Comparison of ENCODE assay signal across 16 cellular contexts in the genomic region with DNA sequence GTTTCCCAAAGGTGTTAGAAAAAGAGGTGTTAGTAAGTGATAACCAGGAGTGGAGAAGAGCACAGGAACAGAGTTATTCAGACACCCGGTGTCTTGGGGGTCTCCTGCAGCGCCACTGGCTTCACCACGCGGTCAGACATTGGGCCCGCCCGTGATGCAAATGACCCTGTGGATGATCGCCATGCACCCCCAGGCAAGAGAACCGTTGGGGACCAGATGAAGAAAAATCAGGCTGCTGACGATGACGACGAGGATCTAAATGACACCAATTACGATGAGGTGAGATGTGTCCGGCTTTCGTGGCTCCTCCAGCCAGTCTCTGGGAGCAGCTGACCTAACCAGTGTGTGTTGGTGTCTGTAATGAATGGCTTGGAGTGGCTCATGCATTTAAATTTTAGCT. TPM values are rescaled to one million over a fixed set of nuclear protein-coding genes. Genes with fewer than 3 reads are reported as not detected.
A peak's percentile ranks its signal among the peaks of the same experiment; 100 is the strongest.
DNase-seq lines count a peak whose midpoint lies in the region; ATAC-seq and TF ChIP-seq lines count a peak whose summit lies in the region.
"Had no signal": no experiment of that assay in that cellular context is flagged by ENCODE, and none has a peak within 500 bp of the region (broad histone marks: within the 10 kb centered on the region; RNA-seq: fewer than 3 reads in every experiment).

No MANE protein-coding gene starts in this region.

- no peak for ATAC-seq in activated CD4-positive, alpha-beta T cell treated with anti-CD3 and anti-CD28 coated beads for 36 hours
- ATAC-seq in GM23338, result no peak
- ATAC-seq: effector memory CD8-positive, alpha-beta T cell had no signal

- H3K36me3 ChIP-seq in GM23338 (ENCODE audit: insufficient read depth) (peaks cover 27% of the 10 kb centered on the region), HAP-1 (replicated peaks) (peaks cover 31% of the 10 kb centered on the region)

- no peaks in the 10 kb centered on the region for H3K27me3 Mint-ChIP-seq in activated CD4-positive, alpha-beta T cell treated with anti-CD3 and anti-CD28 coated beads for 36 hours
- H3K27me3 Mint-ChIP-seq in GM23338 (ENCODE audit: insufficient read depth, low read depth, poor library complexity) (peaks cover 12% of the 10 kb centered on the region), nephron (ENCODE audit: low read depth) (peaks cover 3% of the 10 kb centered on the region)
- H3K27me3 Mint-ChIP-seq in activated naive CD8-positive, alpha-beta T cell treated with anti-CD3 and anti-CD28 coated beads for 36 hours, result no peaks in the 10 kb centered on the region
- H3K27me3 Mint-ChIP-seq: effector memory CD8-positive, alpha-beta T cell had no signal

- H3K36me3 Mint-ChIP-seq in activated CD4-positive, alpha-beta T cell treated with anti-CD3 and anti-CD28 coated beads for 36 hours (ENCODE audit: low read depth), result peaks cover 32% of the 10 kb centered on the region
- H3K36me3 Mint-ChIP-seq in GM23338 (ENCODE audit: low read depth) (peaks cover 48% of the 10 kb centered on the region), nephron (ENCODE audit: low read depth) (peaks cover 39% of the 10 kb centered on the region)
- peaks cover 22% of the 10 kb centered on the region for H3K36me3 Mint-ChIP-seq in activated naive CD8-positive, alpha-beta T cell treated with anti-CD3 and anti-CD28 coated beads for 36 hours

- peak overlapping the region; percentile 16 for H3K27ac Mint-ChIP-seq in activated CD4-positive, alpha-beta T cell treated with anti-CD3 and anti-CD28 coated beads for 36 hours
- H3K27ac Mint-ChIP-seq in GM23338, result no peak overlapping the region
- no peak overlapping the region for H3K27ac Mint-ChIP-seq in activated naive CD8-positive, alpha-beta T cell treated with anti-CD3 and anti-CD28 coated beads for 36 hours
- peak overlapping the region in 2 of 3 experiments; percentile 19 to 69 for H3K27ac Mint-ChIP-seq in nephron

- in situ Hi-C loops in HAP-1 (cut with MboI; ENCODE audit: low sequenced_read_pairs), result no loop called here

- no peak overlapping the region for H3K4me3 ChIP-seq in GM23338
- H3K4me3 ChIP-seq in HAP-1, result no peak overlapping the region

- no peaks in the 10 kb centered on the region for H3K9me3 Mint-ChIP-seq in activated CD4-positive, alpha-beta T cell treated with anti-CD3 and anti-CD28 coated beads for 36 hours (ENCODE audit: low read depth)
- H3K9me3 Mint-ChIP-seq in GM23338, result no peaks in the 10 kb centered on the region; the same call in 2 of the 3 replicates
- no peaks in the 10 kb centered on the region for H3K9me3 Mint-ChIP-seq in activated naive CD8-positive, alpha-beta T cell treated with anti-CD3 and anti-CD28 coated beads for 36 hours
- H3K9me3 Mint-ChIP-seq in nephron, result no peaks in the 10 kb centered on the region
- H3K9me3 Mint-ChIP-seq: effector memory CD8-positive, alpha-beta T cell had no signal

- POLR2A ChIA-PET in activated CD4-positive, alpha-beta T cell treated with anti-CD3 and anti-CD28 coated beads for 36 hours (lab: Charles Lee), result interaction anchor here (0.6 to 0.7 kb wide), 3 partner anchors 30 to 464 kb away, joined by 3 to 5 read pairs (median 4); no protein-coding TSS in a partner anchor

- peaks cover 13% of the 10 kb centered on the region for H4K20me1 ChIP-seq in GM23338 (replicated peaks; ENCODE audit: insufficient read depth)

- TF ChIP-seq CTCF in GM23338 (conservative IDR thresholded peaks at IDR 0.05; ENCODE audit: low read depth in 2 of 2) (no peak), nephron (IDR thresholded peaks at IDR 0.05; ENCODE audit: unreplicated experiment in 3 of 3) (no peak)

- no peaks in the 10 kb centered on the region for H3K9me2 ChIP-seq in GM23338 (ENCODE audit: insufficient read depth)

- H3K4me1 Mint-ChIP-seq in activated CD4-positive, alpha-beta T cell treated with anti-CD3 and anti-CD28 coated beads for 36 hours, result peaks cover 40% of the 10 kb centered on the region
- H3K4me1 Mint-ChIP-seq in GM23338 (peaks cover 25% of the 10 kb centered on the region), nephron (peaks cover 35% of the 10 kb centered on the region)
- peaks cover 38% of the 10 kb centered on the region for H3K4me1 Mint-ChIP-seq in activated naive CD8-positive, alpha-beta T cell treated with anti-CD3 and anti-CD28 coated beads for 36 hours

- no peak overlapping the region for H2AFZ ChIP-seq in GM23338
- H2AFZ ChIP-seq: PC-9 had no signal

- CTCF ChIA-PET in activated CD4-positive, alpha-beta T cell treated with anti-CD3 and anti-CD28 coated beads for 36 hours (lab: Charles Lee), result interaction anchor here (0.6 to 1.4 kb wide), 5 partner anchors 17 to 438 kb away, joined by 3 to 4 read pairs (median 3); no protein-coding TSS in a partner anchor

- H3K4me2 ChIP-seq in GM23338, result no peak overlapping the region

- H3K27me3 ChIP-seq in GM23338 (ENCODE audit: insufficient read depth) (peaks cover 13% of the 10 kb centered on the region), HAP-1 (ENCODE audit: low read depth) (no peaks in the 10 kb centered on the region)

- no peaks in the 10 kb centered on the region for H3K9me3 ChIP-seq in HAP-1

- H3K79me2 ChIP-seq in GM23338 (replicated peaks; ENCODE audit: insufficient read depth), result peaks cover 29% of the 10 kb centered on the region

- no peak for DNase-seq in activated CD4-positive, alpha-beta T cell treated with anti-CD3 and anti-CD28 coated beads for 36 hours
- no peak for DNase-seq in activated CD4-positive, alpha-beta T cell treated with anti-CD3 and anti-CD28 coated beads, Interleukin-2, amount 50 U/mL, for 48 hours
- DNase-seq in GM23338 (ENCODE audit: low spot score), result no peak
- no peak for DNase-seq in activated naive CD8-positive, alpha-beta T cell treated with anti-CD3 and anti-CD28 coated beads for 36 hours
- no peak for DNase-seq in HAP-1 (ENCODE audit: low spot score in 2 of 2)
- DNase-seq in NCI-H2171 (lab: John Stamatoyannopoulos, UW), result no peak
- DNase-seq in HUDEP-2 (lab: John Stamatoyannopoulos, UW; ENCODE audit: unreplicated experiment in 76 of 76), result no peak
- DNase-seq: activated CD4-positive, alpha-beta T cell treated with anti-CD3 and anti-CD28 coated beads for 48 hours; effector memory CD8-positive, alpha-beta T cell; KBM-7; NCI-H1436 treated with DMSO at 0.1 percent for 48 hours; NCI-H510A; PC-9; stimulated activated CD4-positive, alpha-beta T cell treated with anti-CD3 and anti-CD28 coated beads, Interleukin-4, amount 100 ng/mL, for 4 hours had no signal

- peaks cover 18% of the 10 kb centered on the region for H3K4me1 ChIP-seq in GM23338 (ENCODE audit: insufficient read depth)
- peaks cover 11% of the 10 kb centered on the region for H3K4me1 ChIP-seq in HAP-1

- intact Hi-C loops in activated CD4-positive, alpha-beta T cell treated with anti-CD3 and anti-CD28 coated beads for 36 hours (cut with DNase I, micrococcal nuclease), result loop anchor here (5.0 kb wide), 2 partner anchors 74 to 274 kb away; partner anchors contain the start of gene PCMTD2 (in 1 of the 2)

- H3F3A ChIP-seq in GM23338 (replicated peaks; ENCODE audit: low read depth), result peaks cover 20% of the 10 kb centered on the region

- H3K4me3 Mint-ChIP-seq in activated CD4-positive, alpha-beta T cell treated with anti-CD3 and anti-CD28 coated beads for 36 hours, result peak overlapping the region; percentile 97
- peak overlapping the region; percentile 48 for H3K4me3 Mint-ChIP-seq in GM23338
- peak overlapping the region; percentile 11 for H3K4me3 Mint-ChIP-seq in activated naive CD8-positive, alpha-beta T cell treated with anti-CD3 and anti-CD28 coated beads for 36 hours
- peak overlapping the region; percentile 55 to 73 (median 73) for H3K4me3 Mint-ChIP-seq in nephron

- no peak overlapping the region for H3K27ac ChIP-seq in GM23338 (ENCODE audit: low read depth)
- H3K27ac ChIP-seq: PC-9 had no signal

TF ChIP-seq in GM23338, 12 proteins besides CTCF, POLR2A, EP300 and RAD21 (continues in another document):
- TF ChIP-seq STAT1 (IDR thresholded peaks at IDR 0.05; ENCODE audit: unreplicated experiment) (no peak), NANOG (IDR thresholded peaks at IDR 0.05; ENCODE audit: borderline replicate concordance) (no peak), ETS1 (IDR thresholded peaks at IDR 0.05) (no peak)

RNA-seq across cellular contexts. Expression of gene PRPF6, which starts 2.0 kb away (rescaled TPM):
- 10 to 100 TPM; 60.5 to 67.0 TPM for total RNA-seq in activated CD4-positive, alpha-beta T cell treated with anti-CD3 and anti-CD28 coated beads for 36 hours
- total RNA-seq in GM23338 (2014; rRNA removed; shearing (Covaris generic)), result 73.5 and 79.9 TPM in 2 replicates
- polyA plus RNA-seq in GM23338 (2016; fragmentation: Nextera tagmentation; extraction: Ambion mirVana), result 53.8 and 56.2 TPM in 2 replicates
- 10 to 100 TPM; 64.5 to 64.6 TPM for total RNA-seq in activated naive CD8-positive, alpha-beta T cell treated with anti-CD3 and anti-CD28 coated beads for 36 hours

RNA-seq across cellular contexts. Expression of gene SAMD10, which starts 3.5 kb away (rescaled TPM):
- total RNA-seq in activated CD4-positive, alpha-beta T cell treated with anti-CD3 and anti-CD28 coated beads for 36 hours, result 10 to 100 TPM; 25.4 to 30.7 TPM
- 2.8 and 7.3 TPM in 2 replicates for total RNA-seq in GM23338 (2014; rRNA removed; shearing (Covaris generic))
- polyA plus RNA-seq in GM23338 (2016; fragmentation: Nextera tagmentation; extraction: Ambion mirVana), result 2.1 and 3.2 TPM in 2 replicates
- 10 to 100 TPM; 16.7 to 19.3 TPM for total RNA-seq in activated naive CD8-positive, alpha-beta T cell treated with anti-CD3 and anti-CD28 coated beads for 36 hours
- total RNA-seq: H4 had no signal

RNA-seq across cellular contexts. Expression of gene ZNF512B, which starts 13.2 kb away (rescaled TPM):
- total RNA-seq in activated CD4-positive, alpha-beta T cell treated with anti-CD3 and anti-CD28 coated beads for 36 hours, result 10 to 100 TPM; 12.6 to 13.1 TPM
- total RNA-seq in GM23338 (2014; rRNA removed; shearing (Covaris generic)), result 21.4 and 28.8 TPM in 2 replicates
- polyA plus RNA-seq in GM23338 (2016; fragmentation: Nextera tagmentation; extraction: Ambion mirVana), result 6.0 and 6.1 TPM in 2 replicates
- total RNA-seq in activated naive CD8-positive, alpha-beta T cell treated with anti-CD3 and anti-CD28 coated beads for 36 hours, result 10 to 100 TPM; 11.6 to 11.8 TPM

RNA-seq across cellular contexts. Expression of gene UCKL1, which starts 26.7 kb away (rescaled TPM):
- 10 to 100 TPM; 28.3 to 32.2 TPM for total RNA-seq in activated CD4-positive, alpha-beta T cell treated with anti-CD3 and anti-CD28 coated beads for 36 hours
- 46.5 and 56.8 TPM in 2 replicates for total RNA-seq in GM23338 (2014; rRNA removed; shearing (Covaris generic))
- polyA plus RNA-seq in GM23338 (2016; fragmentation: Nextera tagmentation; extraction: Ambion mirVana), result 82.5 and 89.3 TPM in 2 replicates
- 10 to 100 TPM; 27.6 to 28.9 TPM for total RNA-seq in activated naive CD8-positive, alpha-beta T cell treated with anti-CD3 and anti-CD28 coated beads for 36 hours

RNA-seq across cellular contexts. Expression of gene C20orf204, which starts 53.0 kb away (rescaled TPM):
- total RNA-seq in activated CD4-positive, alpha-beta T cell treated with anti-CD3 and anti-CD28 coated beads for 36 hours, result 1 to 10 TPM; 2.3 to 3.3 TPM
- 0.73 and 0.85 TPM in 2 replicates for total RNA-seq in GM23338 (2014; rRNA removed; shearing (Covaris generic))
- 0.68 and 0.82 TPM in 2 replicates for polyA plus RNA-seq in GM23338 (2016; fragmentation: Nextera tagmentation; extraction: Ambion mirVana)
- 1 to 10 TPM; 2.1 to 2.5 TPM for total RNA-seq in activated naive CD8-positive, alpha-beta T cell treated with anti-CD3 and anti-CD28 coated beads for 36 hours

Comparison
In these comparisons a context has a peak if more than half of its experiments do, and no peak if none do; other contexts are left out.
1. H3K27ac Mint-ChIP-seq: peak in activated CD4-positive, alpha-beta T cell treated with anti-CD3 and anti-CD28 coated beads for 36 hours (single experiment) and nephron (2 of 3); none in GM23338 (single experiment) and activated naive CD8-positive, alpha-beta T cell treated with anti-CD3 and anti-CD28 coated beads for 36 hours (single experiment).
2. H3K4me3 Mint-ChIP-seq: peak in every context shown above with its lines; median percentile 97 in activated CD4-positive, alpha-beta T cell treated with anti-CD3 and anti-CD28 coated beads for 36 hours; 73 in nephron; 48 in GM23338; 11 in activated naive CD8-positive, alpha-beta T cell treated with anti-CD3 and anti-CD28 coated beads for 36 hours.